1 cellular context compared by ENCODE assay signal in the genomic region with DNA sequence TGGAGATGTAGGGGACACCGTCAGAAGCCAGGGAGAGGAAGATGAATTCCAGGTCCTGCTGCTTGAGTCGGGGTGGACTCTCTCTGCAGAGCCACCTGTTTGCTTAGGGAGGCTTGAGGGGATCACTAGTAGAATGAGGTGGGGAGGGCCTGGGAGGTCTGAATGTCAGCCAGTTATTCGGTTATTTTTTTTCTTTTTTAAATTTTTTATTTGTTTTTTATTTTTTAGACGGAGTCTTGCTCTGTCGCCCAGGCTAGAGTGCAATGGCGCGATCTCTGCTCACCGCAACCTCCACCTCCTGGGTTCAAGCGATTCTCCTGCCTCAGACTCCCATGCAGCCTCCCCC.
TF ChIP-seq lines count a peak whose summit lies in the region.

No MANE protein-coding gene starts in this region.

TF ChIP-seq in HCT116, 20 proteins besides CTCF, POLR2A, EP300 and RAD21:
- TF ChIP-seq, protein P1, sequence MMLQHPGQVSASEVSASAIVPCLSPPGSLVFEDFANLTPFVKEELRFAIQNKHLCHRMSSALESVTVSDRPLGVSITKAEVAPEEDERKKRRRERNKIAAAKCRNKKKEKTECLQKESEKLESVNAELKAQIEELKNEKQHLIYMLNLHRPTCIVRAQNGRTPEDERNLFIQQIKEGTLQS (IDR thresholded peaks at IDR 0.05): no peak
- TF ChIP-seq CBX3 (IDR thresholded peaks at IDR 0.05; ENCODE audit: low read depth): no peak
- no peak for TF ChIP-seq JUND (IDR thresholded peaks at IDR 0.05)
- TF ChIP-seq FOSL1 (IDR thresholded peaks at IDR 0.05; ENCODE audit: low read depth): no peak
- TF ChIP-seq SIN3A (IDR thresholded peaks at IDR 0.05; ENCODE audit: low read depth): no peak
- no peak for TF ChIP-seq REST (IDR thresholded peaks at IDR 0.05; ENCODE audit: low read depth)
- TF ChIP-seq TCF7L2 (IDR thresholded peaks at IDR 0.05; ENCODE audit: borderline replicate concordance, extremely low read depth, insufficient read depth, insufficient read length): no peak
- TF ChIP-seq ELF1 (IDR thresholded peaks at IDR 0.05; ENCODE audit: borderline replicate concordance, low read depth): no peak
- no peak for TF ChIP-seq SP1 (IDR thresholded peaks at IDR 0.05; ENCODE audit: low read depth)
- TF ChIP-seq EZH2phosphoT487 (IDR thresholded peaks at IDR 0.05; ENCODE audit: borderline replicate concordance): no peak
- no peak for TF ChIP-seq EGR1 (IDR thresholded peaks at IDR 0.05; ENCODE audit: low read depth)
- no peak for TF ChIP-seq ZFX (IDR thresholded peaks at IDR 0.05)
- no peak for TF ChIP-seq SRF (IDR thresholded peaks at IDR 0.05; ENCODE audit: low read depth)
- TF ChIP-seq MAX (IDR thresholded peaks at IDR 0.05): no peak
